Comparison of ENCODE assay signal across 8 cellular contexts in the genomic region with DNA sequence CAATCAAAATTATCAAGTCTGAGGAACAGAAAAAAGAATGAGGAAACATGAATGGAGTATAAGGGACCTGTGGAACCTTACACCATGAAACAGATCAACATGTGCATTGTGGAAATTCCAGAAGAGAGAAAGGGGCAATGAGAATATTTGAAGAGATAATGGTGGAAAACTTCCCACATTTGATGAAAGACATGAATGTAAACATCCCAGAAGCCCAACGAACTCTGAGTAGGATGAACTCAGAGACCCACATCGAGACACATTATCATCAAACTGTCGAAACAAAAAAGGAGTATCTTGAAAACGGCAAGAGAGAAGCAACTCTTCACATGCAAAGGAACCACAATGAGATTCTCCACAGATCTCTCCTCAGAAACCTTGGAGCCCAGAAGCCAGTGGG.
"Had no signal": no experiment of that assay in that cellular context is flagged by ENCODE, and none has a peak within 500 bp of the region (broad histone marks: within the 10 kb centered on the region; RNA-seq: fewer than 3 reads in every experiment).

No MANE protein-coding gene starts in this region.

- H3K9ac ChIP-seq: GM23248 had no signal

- H2AFZ ChIP-seq: GM23248 had no signal

- H3K9me3 ChIP-seq: HAP-1 had no signal

- H3K4me3 Mint-ChIP-seq: H9, HFFc6 had no signal

- ATAC-seq: HCT116 had no signal

- H3K36me3 ChIP-seq: HAP-1 had no signal

- H3K4me3 ChIP-seq: GM23248, HAP-1 had no signal

- H3K27ac ChIP-seq: GM23248 had no signal

- H3K4me1 ChIP-seq: HAP-1 had no signal

- H3K27ac Mint-ChIP-seq: H9, HFFc6 had no signal

- H3K9me3 Mint-ChIP-seq: HFFc6 had no signal

- DNase-seq: GM23248, GOT3, H7, H9, HCEC 1CT, HFFc6 had no signal
